In the genomic region with DNA sequence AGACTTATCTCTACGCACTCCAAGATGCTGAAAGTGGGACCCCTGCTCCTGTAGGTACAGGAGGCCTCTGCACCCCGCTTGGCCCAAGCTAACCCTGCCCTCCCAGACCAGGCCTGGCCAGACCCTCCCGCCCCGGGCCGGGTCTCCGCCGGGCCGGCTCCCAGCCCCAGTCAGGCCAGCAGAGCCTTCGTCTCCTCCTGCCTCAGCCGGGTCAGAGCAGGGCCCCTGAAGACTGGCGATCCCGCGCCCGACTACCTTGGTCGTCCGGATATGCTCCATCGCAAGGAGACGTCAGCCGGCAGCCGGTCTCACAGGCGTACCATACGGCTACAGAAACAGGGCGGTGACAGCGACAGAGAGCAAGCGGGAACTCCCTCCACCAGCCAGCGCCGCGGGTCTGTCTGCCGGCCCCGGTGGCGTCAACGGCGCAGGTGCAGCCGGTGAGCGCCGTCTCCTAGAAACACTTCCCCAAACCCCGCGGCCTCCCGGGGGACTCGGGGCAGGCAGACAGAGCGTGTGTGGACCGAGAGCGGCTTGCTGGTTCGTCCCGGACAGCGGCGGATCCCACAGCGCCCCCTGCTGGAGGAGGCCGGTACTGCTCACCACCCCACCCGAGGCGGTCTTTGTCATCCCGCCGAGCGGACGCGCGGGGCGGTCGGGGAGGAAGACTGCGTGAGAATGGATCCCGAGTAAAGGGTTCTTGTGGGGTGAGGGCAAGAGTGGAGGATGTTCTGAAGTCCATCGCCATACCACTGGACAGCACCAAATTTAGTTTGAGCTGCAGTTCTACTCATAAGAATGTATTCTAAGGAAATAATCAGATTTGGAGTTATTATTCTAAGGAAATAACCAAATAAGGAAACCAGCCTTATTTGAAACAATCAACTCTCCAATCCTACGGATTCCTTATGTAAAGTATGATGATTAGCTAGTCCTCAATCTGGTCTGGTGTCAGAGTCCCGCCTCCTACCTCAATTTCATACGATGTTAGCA, we compare ENCODE assay signal across 8 cellular contexts. TPM values are rescaled to one million over a fixed set of nuclear protein-coding genes. Genes with fewer than 3 reads are reported as not detected.
DNase-seq lines count a peak whose midpoint lies in the region; ATAC-seq and TF ChIP-seq lines count a peak whose summit lies in the region.

A gene (minus strand): TSS at position 520 of the 993 bp plus-strand sequence. CDS start 241 bp downstream, at position 279.

- TF ChIP-seq CTCF in GM12872 (IDR thresholded peaks at IDR 0.05; ENCODE audit: insufficient read depth, low read depth, low read length) = peak; percentile 98
- peak; percentile 100 for TF ChIP-seq CTCF in type B pancreatic cell (conservative IDR thresholded peaks at IDR 0.05)

- peaks cover 16% of the 10 kb centered on the region for H3K27me3 Mint-ChIP-seq in activated naive CD8-positive, alpha-beta T cell treated with anti-CD3 and anti-CD28 coated beads, Interleukin-2, amount 50 U/mL, for 24 hours
- H3K27me3 Mint-ChIP-seq in type B pancreatic cell = peaks cover 27% of the 10 kb centered on the region

- peak; percentile 77 for DNase-seq in NCI-H1105 treated with DMSO at 0.1 percent for 48 hours (lab: John Stamatoyannopoulos, UW)
- peak; percentile 21 to 70 for DNase-seq in SW 1271 (lab: John Stamatoyannopoulos, UW)
- peak; percentile 98 for DNase-seq in activated naive CD8-positive, alpha-beta T cell treated with anti-CD3 and anti-CD28 coated beads, Interleukin-2, amount 50 U/mL, for 24 hours
- DNase-seq in Right ventricle myocardium superior = peak; percentile 96
- peak; percentile 83 for DNase-seq in pons (ENCODE audit: low spot score)
- peak; percentile 97 for DNase-seq in type B pancreatic cell (ENCODE audit: extremely low spot score, unreplicated experiment)

- H3K4me3 Mint-ChIP-seq in activated naive CD8-positive, alpha-beta T cell treated with anti-CD3 and anti-CD28 coated beads, Interleukin-2, amount 50 U/mL, for 24 hours = peak within 1 kb of the TSS; percentile 93
- H3K4me3 Mint-ChIP-seq in type B pancreatic cell = peak within 1 kb of the TSS; percentile 94

- peaks cover 5% of the 10 kb centered on the region for H3K36me3 Mint-ChIP-seq in activated naive CD8-positive, alpha-beta T cell treated with anti-CD3 and anti-CD28 coated beads, Interleukin-2, amount 50 U/mL, for 24 hours (ENCODE audit: low read depth)
- no peaks in the 10 kb centered on the region for H3K36me3 Mint-ChIP-seq in type B pancreatic cell

- intact Hi-C loops in Right ventricle myocardium superior (cut with DNase I) = no loop called here

- H3K27ac Mint-ChIP-seq in activated naive CD8-positive, alpha-beta T cell treated with anti-CD3 and anti-CD28 coated beads, Interleukin-2, amount 50 U/mL, for 24 hours = peak within 1 kb of the TSS; percentile 95
- H3K27ac Mint-ChIP-seq in type B pancreatic cell = peak within 1 kb of the TSS; percentile 92

- ATAC-seq in HG02642 (IDR thresholded peaks at IDR 0.05; ENCODE audit: poor library complexity, unreplicated experiment) = peak; percentile 99
- peak; percentile 93 for ATAC-seq in activated naive CD8-positive, alpha-beta T cell treated with anti-CD3 and anti-CD28 coated beads, Interleukin-2, amount 50 U/mL, for 24 hours
- ATAC-seq in Right ventricle myocardium superior (ENCODE audit: poor library complexity) = peak; percentile 99

- no peaks in the 10 kb centered on the region for H3K9me3 Mint-ChIP-seq in activated naive CD8-positive, alpha-beta T cell treated with anti-CD3 and anti-CD28 coated beads, Interleukin-2, amount 50 U/mL, for 24 hours
- H3K9me3 Mint-ChIP-seq in type B pancreatic cell = no peaks in the 10 kb centered on the region

- peaks cover 43% of the 10 kb centered on the region for H3K4me1 Mint-ChIP-seq in activated naive CD8-positive, alpha-beta T cell treated with anti-CD3 and anti-CD28 coated beads, Interleukin-2, amount 50 U/mL, for 24 hours
- peaks cover 10% of the 10 kb centered on the region for H3K4me1 Mint-ChIP-seq in type B pancreatic cell (ENCODE audit: unreplicated experiment)

RNA-seq across cellular contexts. Expression of the gene that starts here (rescaled TPM):
- total RNA-seq in Right ventricle myocardium superior (14.7 TPM), type B pancreatic cell (ENCODE audit: low replicate concordance) (11.4 and 11.8 TPM in 2 replicates)

Comparison
In these comparisons a context has a peak if more than half of its experiments do, and no peak if none do; other contexts are left out.
1. Peak in every context shown above with its lines: DNase-seq and ATAC-seq.
2. DNase-seq: peak in every context shown above with its lines; median percentile 98 in activated naive CD8-positive, alpha-beta T cell treated with anti-CD3 and anti-CD28 coated beads, Interleukin-2, amount 50 U/mL, for 24 hours; 97 in type B pancreatic cell; 96 in Right ventricle myocardium superior; 83 in pons; 77 in NCI-H1105 treated with DMSO at 0.1 percent for 48 hours; 46 in SW 1271.